1 cellular context compared by ENCODE assay signal in the genomic region with DNA sequence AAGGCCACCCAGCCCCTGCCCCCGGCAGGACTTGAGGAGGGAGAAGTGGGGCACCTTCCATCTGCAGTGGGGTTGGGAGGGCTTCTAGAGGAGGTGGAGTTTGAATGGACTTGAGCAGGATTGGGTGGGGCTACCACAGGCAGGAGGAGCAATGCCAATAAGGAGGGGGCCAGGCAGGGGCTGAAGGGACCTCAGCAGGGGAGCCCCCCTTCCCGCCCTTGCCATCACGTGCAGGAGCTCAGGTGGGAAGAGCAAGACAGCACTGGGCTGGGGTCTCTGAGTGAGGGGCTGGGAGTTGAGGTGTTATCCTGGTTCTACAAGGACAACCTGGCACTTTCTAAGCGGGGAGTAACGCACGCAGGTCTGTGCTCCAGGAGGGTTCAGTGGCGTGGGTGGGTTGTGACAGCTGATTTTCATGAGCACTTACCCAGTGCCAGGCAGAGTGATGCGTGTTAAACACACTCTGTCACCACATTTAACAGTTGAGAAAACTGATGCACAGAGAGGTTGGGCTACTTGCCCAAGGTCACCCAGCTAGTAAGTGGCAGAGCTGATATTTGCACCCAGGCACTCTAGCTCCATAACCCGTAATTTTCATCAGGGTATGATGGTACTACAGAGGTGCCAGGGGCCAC.
TF ChIP-seq lines count a peak whose summit lies in the region.

No MANE protein-coding gene starts in this region.

TF ChIP-seq in H1, 55 proteins besides CTCF, POLR2A, EP300 and RAD21:
- TF ChIP-seq, protein P1, sequence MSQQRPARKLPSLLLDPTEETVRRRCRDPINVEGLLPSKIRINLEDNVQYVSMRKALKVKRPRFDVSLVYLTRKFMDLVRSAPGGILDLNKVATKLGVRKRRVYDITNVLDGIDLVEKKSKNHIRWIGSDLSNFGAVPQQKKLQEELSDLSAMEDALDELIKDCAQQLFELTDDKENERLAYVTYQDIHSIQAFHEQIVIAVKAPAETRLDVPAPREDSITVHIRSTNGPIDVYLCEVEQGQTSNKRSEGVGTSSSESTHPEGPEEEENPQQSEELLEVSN (IDR thresholded peaks at IDR 0.05) = peak; percentile 82
- peak; percentile 49; the same call in 1 of the 2 replicates for TF ChIP-seq KDM1A (IDR thresholded peaks at IDR 0.05; ENCODE audit: borderline replicate concordance, low read length)
- no peak for TF ChIP-seq CHD2 (IDR thresholded peaks at IDR 0.05; ENCODE audit: low read length)
